22 cellular contexts compared by ENCODE assay signal in the genomic region with DNA sequence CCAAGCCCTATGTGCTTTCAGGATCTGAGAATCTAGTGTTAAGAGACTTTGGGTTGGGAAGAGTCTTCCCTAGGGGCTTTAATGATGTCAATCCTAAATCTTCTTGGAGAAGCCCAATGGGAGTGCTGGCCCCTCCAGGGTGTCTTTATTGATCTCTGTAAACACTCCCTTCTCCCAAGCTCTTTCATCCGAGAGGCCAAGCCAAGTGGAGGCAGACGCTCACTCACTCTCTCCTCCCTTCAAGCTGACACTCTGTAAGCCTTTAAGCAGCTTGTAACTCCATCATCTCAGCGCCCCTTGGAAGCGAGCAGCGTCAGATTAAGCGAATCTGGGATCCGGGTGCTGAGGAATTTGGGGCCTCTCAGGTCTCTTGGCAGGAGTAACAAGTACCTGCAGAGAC. TPM values are rescaled to one million over a fixed set of nuclear protein-coding genes. Genes with fewer than 3 reads are reported as not detected.
"Had no signal": no experiment of that assay in that cellular context is flagged by ENCODE, and none has a peak within 500 bp of the region (broad histone marks: within the 10 kb centered on the region; RNA-seq: fewer than 3 reads in every experiment).

No MANE protein-coding gene starts in this region.

- H3K4me1 Mint-ChIP-seq: activated CD4-positive, alpha-beta memory T cell treated with anti-CD3 and anti-CD28 coated beads, Interleukin-2, amount 10 ng/mL, durations not matched to agents 7 days and 5 days; activated CD4-positive, alpha-beta T cell treated with anti-CD3 and anti-CD28 coated beads, Interleukin-2, amount 10 ng/mL, durations not matched to agents 24 days and 14 days; activated naive CD8-positive, alpha-beta T cell treated with anti-CD3 and anti-CD28 coated beads, Interleukin-2, amount 50 U/mL, for 24 hours had no signal

- DNase-seq: activated CD4-positive, alpha-beta memory T cell treated with anti-CD3 and anti-CD28 coated beads, Interleukin-2, amount 10 ng/mL, durations not matched to agents 7 days and 5 days; activated CD4-positive, alpha-beta T cell treated with anti-CD3 and anti-CD28 coated beads, Interleukin-2, amount 10 ng/mL, durations not matched to agents 24 days and 14 days; activated effector memory CD4-positive, alpha-beta T cell treated with anti-CD3 and anti-CD28 coated beads, Interleukin-2, amount 50 U/mL, for 16 hours; activated naive CD4-positive, alpha-beta T cell treated with anti-CD3 and anti-CD28 coated beads, Interleukin-2, amount 50 U/mL, for 16 hours; activated naive CD8-positive, alpha-beta T cell treated with anti-CD3 and anti-CD28 coated beads, Interleukin-2, amount 50 U/mL, for 24 hours; effector memory CD8-positive, alpha-beta T cell; heart right ventricle; islet precursor cell; left colon; mesendoderm; mucosa of descending colon; nephron progenitor cell; small intestine; stimulated activated CD4-positive, alpha-beta T cell treated with anti-CD3 and anti-CD28 coated beads, Interleukin-2, amount 100 ng/mL, for 48 hours; stimulated activated CD8-positive, alpha-beta memory T cell treated with anti-CD3 and anti-CD28 coated beads, Interleukin-4, amount 100 ng/mL, for 48 hours; stimulated activated naive CD4-positive, alpha-beta T cell; testis had no signal

- H3K4me3 ChIP-seq: cardiac muscle cell, heart right ventricle, mucosa of descending colon, testis had no signal

- H3K36me3 ChIP-seq: cardiac muscle cell, heart right ventricle had no signal

- H3K36me3 Mint-ChIP-seq: type B pancreatic cell had no signal

- H3K27ac ChIP-seq: cardiac muscle cell, heart right ventricle, testis had no signal

- H3K9me3 Mint-ChIP-seq: activated CD4-positive, alpha-beta memory T cell treated with anti-CD3 and anti-CD28 coated beads, Interleukin-2, amount 10 ng/mL, durations not matched to agents 7 days and 5 days; activated CD4-positive, alpha-beta T cell treated with anti-CD3 and anti-CD28 coated beads, Interleukin-2, amount 10 ng/mL, durations not matched to agents 24 days and 14 days; activated naive CD8-positive, alpha-beta T cell treated with anti-CD3 and anti-CD28 coated beads, Interleukin-2, amount 50 U/mL, for 24 hours; effector memory CD8-positive, alpha-beta T cell; nephron progenitor cell; type B pancreatic cell had no signal

- H3K27me3 Mint-ChIP-seq: activated naive CD8-positive, alpha-beta T cell treated with anti-CD3 and anti-CD28 coated beads, Interleukin-2, amount 50 U/mL, for 24 hours; type B pancreatic cell had no signal

- H3K27ac Mint-ChIP-seq: activated CD4-positive, alpha-beta memory T cell treated with anti-CD3 and anti-CD28 coated beads, Interleukin-2, amount 10 ng/mL, durations not matched to agents 7 days and 5 days; activated CD4-positive, alpha-beta T cell treated with anti-CD3 and anti-CD28 coated beads, Interleukin-2, amount 10 ng/mL, durations not matched to agents 24 days and 14 days; activated naive CD8-positive, alpha-beta T cell treated with anti-CD3 and anti-CD28 coated beads, Interleukin-2, amount 50 U/mL, for 24 hours; effector memory CD8-positive, alpha-beta T cell; nephron progenitor cell; type B pancreatic cell had no signal

- H3K9me3 ChIP-seq: heart right ventricle, mucosa of descending colon, testis had no signal

- FAIRE-seq: small intestine had no signal

- H3K27me3 ChIP-seq: cardiac muscle cell, heart right ventricle, testis had no signal

- H3K4me1 ChIP-seq: heart right ventricle, testis had no signal

- H3K4me3 Mint-ChIP-seq: activated CD4-positive, alpha-beta memory T cell treated with anti-CD3 and anti-CD28 coated beads, Interleukin-2, amount 10 ng/mL, durations not matched to agents 7 days and 5 days; activated CD4-positive, alpha-beta T cell treated with anti-CD3 and anti-CD28 coated beads, Interleukin-2, amount 10 ng/mL, durations not matched to agents 24 days and 14 days; activated naive CD8-positive, alpha-beta T cell treated with anti-CD3 and anti-CD28 coated beads, Interleukin-2, amount 50 U/mL, for 24 hours; effector memory CD8-positive, alpha-beta T cell; nephron progenitor cell; type B pancreatic cell had no signal

RNA-seq across cellular contexts. Expression of a gene that starts 37.7 kb away (rescaled TPM):
- total RNA-seq: activated CD4-positive, alpha-beta T cell treated with anti-CD3 and anti-CD28 coated beads, Interleukin-2, amount 10 ng/mL, durations not matched to agents 24 days and 14 days; T-helper 2 cell treated with Interferon-gamma antibody and Interleukin-4, amounts not matched to agents 100 ng/mL and 5 ng/mL, for 36 hours had no signal

RNA-seq across cellular contexts. Expression of a gene that starts 57.9 kb away (rescaled TPM):
- total RNA-seq: activated CD4-positive, alpha-beta memory T cell treated with anti-CD3 and anti-CD28 coated beads, Interleukin-2, amount 10 ng/mL, durations not matched to agents 7 days and 5 days; activated CD4-positive, alpha-beta T cell treated with anti-CD3 and anti-CD28 coated beads, Interleukin-2, amount 10 ng/mL, durations not matched to agents 24 days and 14 days; dermis microvascular lymphatic vessel endothelial cell; left colon; mucosa of descending colon; posterior vena cava; T-helper 2 cell treated with Interferon-gamma antibody and Interleukin-4, amounts not matched to agents 100 ng/mL and 5 ng/mL, for 36 hours had no signal
